Comparison of ENCODE assay signal across 8 cellular contexts in the genomic region with DNA sequence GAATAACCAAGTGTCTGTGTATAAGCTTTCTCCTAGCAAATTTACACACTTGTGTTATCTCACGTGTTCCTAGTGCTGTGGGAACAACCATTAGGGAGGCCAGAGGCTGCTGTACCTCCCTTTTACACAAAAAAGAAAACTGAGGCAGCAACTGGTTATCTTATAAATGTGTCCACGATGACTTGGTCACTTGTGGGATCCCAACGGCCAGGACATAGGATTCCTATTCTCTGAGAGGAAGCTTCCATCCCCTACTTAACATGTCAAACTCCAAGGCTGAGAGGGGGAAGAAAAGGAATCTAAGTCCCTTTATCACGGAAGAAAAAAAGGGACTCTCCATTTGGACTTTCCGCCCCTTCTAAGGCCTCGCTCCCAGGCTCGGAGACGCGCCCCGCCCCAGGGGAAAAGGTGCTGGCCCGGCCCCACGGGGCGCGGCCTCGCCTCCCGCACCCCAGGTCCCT. TPM values are rescaled to one million over a fixed set of nuclear protein-coding genes. Genes with fewer than 3 reads are reported as not detected.
DNase-seq lines count a peak whose midpoint lies in the region; ATAC-seq lines count a peak whose summit lies in the region.

No MANE protein-coding gene starts in this region.

- H3K4me1 Mint-ChIP-seq in CD4-positive, alpha-beta memory T cell: peaks cover 9 to 25% (median 15%) of the 10 kb centered on the region in 4 donors
- H3K4me1 Mint-ChIP-seq in immature natural killer cell: peaks cover 13% of the 10 kb centered on the region in 2 donors

- ATAC-seq in GM19452 (IDR thresholded peaks at IDR 0.05; ENCODE audit: unreplicated experiment): peak; percentile 83
- peak; percentile 73 for ATAC-seq in HG03442 (IDR thresholded peaks at IDR 0.05; ENCODE audit: unreplicated experiment)

- H3K27ac ChIP-seq in CD4-positive, alpha-beta memory T cell (ENCODE audit: low read depth, low read length): peak overlapping the region; percentile 92
- peak overlapping the region; percentile 97 for H3K27ac ChIP-seq in angular gyrus (ENCODE audit: low read depth, low read length)
- H3K27ac ChIP-seq in subcutaneous abdominal adipose tissue (ENCODE audit: low read depth, low read length): peak overlapping the region; percentile 99

- no peaks in the 10 kb centered on the region for H3K9me3 ChIP-seq in CD4-positive, alpha-beta memory T cell (ENCODE audit: control insufficient read depth in 1 of 2, low read length in 2 of 2)
- H3K9me3 ChIP-seq in subcutaneous abdominal adipose tissue (ENCODE audit: control insufficient read depth in 5 of 5, low read length in 5 of 5): no peaks in the 10 kb centered on the region

- peaks cover 13% of the 10 kb centered on the region for H3K4me1 ChIP-seq in CD4-positive, alpha-beta memory T cell (ENCODE audit: insufficient read depth, low read length)
- peaks cover 4 to 48% (median 36%) of the 10 kb centered on the region in 5 donors for H3K4me1 ChIP-seq in subcutaneous abdominal adipose tissue (ENCODE audit: control insufficient read depth in 5 of 5, insufficient read depth in 5 of 5, low read length in 5 of 5)

- peak overlapping the region; percentile 48 to 97 (median 89) for H3K9ac ChIP-seq in subcutaneous abdominal adipose tissue (ENCODE audit: low read length in 5 of 5)

- POLR2A ChIA-PET in CD4-positive, alpha-beta memory T cell (lab: Charles Lee; ENCODE audit: partially characterized antibody): interaction anchor here (0.6 to 2.4 kb wide), 21 partner anchors 9 to 731 kb away, joined by 3 to 40 read pairs (median 4); partner anchors contain the start of gene ZEB1

- DNase-seq in CD4-positive, alpha-beta memory T cell: no peak
- DNase-seq in immature natural killer cell (no peak), NCI-H1417 treated with DMSO at 0.1 percent for 48 hours (lab: John Stamatoyannopoulos, UW) (no peak)
- DNase-seq in stimulated activated naive CD4-positive, alpha-beta T cell (lab: John Stamatoyannopoulos, UW): no peak

- H3K9me3 Mint-ChIP-seq in CD4-positive, alpha-beta memory T cell: no peaks in the 10 kb centered on the region
- no peaks in the 10 kb centered on the region for H3K9me3 Mint-ChIP-seq in immature natural killer cell

- CTCF ChIA-PET in CD4-positive, alpha-beta memory T cell (lab: Charles Lee; ENCODE audit: partially characterized antibody): interaction anchor here (0.7 to 1.9 kb wide), 27 partner anchors 8 to 739 kb away, joined by 3 to 27 read pairs (median 4); no protein-coding TSS in a partner anchor

- no peaks in the 10 kb centered on the region for H3K36me3 ChIP-seq in CD4-positive, alpha-beta memory T cell (ENCODE audit: insufficient read depth, low read length)
- no peaks in the 10 kb centered on the region for H3K36me3 ChIP-seq in subcutaneous abdominal adipose tissue (ENCODE audit: control insufficient read depth in 5 of 5, insufficient read depth in 5 of 5, low read length in 5 of 5)

- H3K27ac Mint-ChIP-seq in CD4-positive, alpha-beta memory T cell: peak overlapping the region; percentile 96 to 99 (median 98)
- H3K27ac Mint-ChIP-seq in immature natural killer cell: peak overlapping the region; percentile 91 to 98 (median 94)

- intact Hi-C loops in CD4-positive, alpha-beta memory T cell (cut with micrococcal nuclease): loop anchor here (1.0 to 10.0 kb wide), 10 partner anchors 32 to 896 kb away; partner anchors contain the start of genes ARHGAP12, MAP3K8 and MTPAP

- no peaks in the 10 kb centered on the region for H3K36me3 Mint-ChIP-seq in CD4-positive, alpha-beta memory T cell
- no peaks in the 10 kb centered on the region for H3K36me3 Mint-ChIP-seq in immature natural killer cell

- H3K27me3 Mint-ChIP-seq in CD4-positive, alpha-beta memory T cell: no peaks in the 10 kb centered on the region
- H3K27me3 Mint-ChIP-seq in immature natural killer cell (ENCODE audit: low read depth in 3 of 3): peaks cover 7 to 16% (median 10%) of the 10 kb centered on the region in 3 donors

- peak overlapping the region; percentile 39 to 77 for H3K4me3 ChIP-seq in CD4-positive, alpha-beta memory T cell (ENCODE audit: low read length in 2 of 2)
- H3K4me3 ChIP-seq in subcutaneous abdominal adipose tissue (ENCODE audit: low read depth in 1 of 5, low read length in 5 of 5): peak overlapping the region; percentile 70 to 87 (median 79)

- peak overlapping the region; percentile 86 to 93 (median 90) for H3K4me3 Mint-ChIP-seq in CD4-positive, alpha-beta memory T cell
- H3K4me3 Mint-ChIP-seq in immature natural killer cell: peak overlapping the region; percentile 86 to 93 (median 91)

- no peaks in the 10 kb centered on the region for H3K27me3 ChIP-seq in CD4-positive, alpha-beta memory T cell (ENCODE audit: insufficient read depth, low read length)
- no peaks in the 10 kb centered on the region for H3K27me3 ChIP-seq in subcutaneous abdominal adipose tissue (ENCODE audit: control insufficient read depth in 5 of 5, insufficient read depth in 4 of 5, low read length in 5 of 5)

RNA-seq across cellular contexts. Expression of gene ZNF438, which starts 0.4 kb away (rescaled TPM):
- total RNA-seq in CD4-positive, alpha-beta memory T cell: 1 to 10 TPM; 3.7 to 4.1 TPM
- polyA plus RNA-seq in CD4-positive, alpha-beta memory T cell: 1 to 10 TPM; 2.0 to 4.5 TPM
- 1 to 10 TPM; 1.6 to 5.0 (median 3.4) TPM for polyA plus RNA-seq in immature natural killer cell
